Comparison of ENCODE assay signal across 31 cellular contexts in genomic region chr3:189744235-189744634, GRCh38.
A peak's percentile ranks its signal among the peaks of the same experiment; 100 is the strongest.
DNase-seq lines count a peak whose midpoint lies in the region; ATAC-seq, FAIRE-seq and TF ChIP-seq lines count a peak whose summit lies in the region.
"Had no signal": no experiment of that assay in that cellular context is flagged by ENCODE, and none has a peak within 500 bp of the region (broad histone marks: within the 10 kb centered on the region; RNA-seq: fewer than 3 reads in every experiment).

No MANE protein-coding gene starts in this region.

- H3K9me1 ChIP-seq in keratinocyte (ENCODE audit: control insufficient read depth, extremely low read depth, insufficient read depth, low read length) = no peaks in the 10 kb centered on the region

- H3K4me3 Mint-ChIP-seq in glutamatergic neuron (ENCODE audit: unreplicated experiment) = no peak overlapping the region
- H3K4me3 Mint-ChIP-seq: stimulated activated naive CD8-positive, alpha-beta T cell treated with anti-CD3 and anti-CD28 coated beads, Interleukin-15, Interleukin-2, amounts not matched to agents 100 ng/mL and 50 ng/mL, for 24 hours had no signal

- H3K79me2 ChIP-seq in DOHH2 (ENCODE audit: control insufficient read depth, low read length) (no peaks in the 10 kb centered on the region), keratinocyte (ENCODE audit: control insufficient read depth, insufficient read depth, low read length) (no peaks in the 10 kb centered on the region)

- no peak for FAIRE-seq in keratinocyte (lab: Jason Lieb, UNC)
- FAIRE-seq: RCC 7860 had no signal

- intact Hi-C loops in sciatic nerve (cut with DNase I) = no loop called here

- H3F3A ChIP-seq in DOHH2 (ENCODE audit: control insufficient read depth, insufficient read depth) = no peaks in the 10 kb centered on the region

- H3K4me1 Mint-ChIP-seq in glutamatergic neuron (ENCODE audit: low read depth, unreplicated experiment) = no peaks in the 10 kb centered on the region

- H3K36me3 ChIP-seq in DOHH2 (ENCODE audit: control insufficient read depth, low read length) (peaks cover 9% of the 10 kb centered on the region), WERI-Rb-1 (no peaks in the 10 kb centered on the region), keratinocyte (ENCODE audit: control insufficient read depth in 2 of 2, extremely low read depth in 1 of 2, insufficient read depth in 2 of 2, low read length in 2 of 2) (no peaks in the 10 kb centered on the region)
- H3K36me3 ChIP-seq: ascending aorta, right atrium auricular region, thoracic aorta, vagina had no signal

- no peaks in the 10 kb centered on the region for H3K36me3 Mint-ChIP-seq in glutamatergic neuron (ENCODE audit: unreplicated experiment)

- no peak overlapping the region for H3K9ac ChIP-seq in keratinocyte (ENCODE audit: control insufficient read depth, extremely low read depth, insufficient read depth, low read length)
- H3K9ac ChIP-seq: BLaER1 treated with 17β-estradiol and CSF1 and Interleukin-3, amounts not matched to agents 10 nM and 100 nM had no signal

- H3K9me3 Mint-ChIP-seq in glutamatergic neuron (ENCODE audit: unreplicated experiment) = peaks cover 3% of the 10 kb centered on the region

- no peaks in the 10 kb centered on the region for H3K9me2 ChIP-seq in DOHH2 (replicated peaks; ENCODE audit: control insufficient read depth, low read length)

- ATAC-seq in sciatic nerve = no peak

- H3K9me3 ChIP-seq in DOHH2 (ENCODE audit: control insufficient read depth, insufficient read depth, low read length) (peaks cover 9% of the 10 kb centered on the region; the same call in 1 of the 2 replicates), WERI-Rb-1 (ENCODE audit: severe bottlenecking) (no peaks in the 10 kb centered on the region), keratinocyte (ENCODE audit: control insufficient read depth, low read depth, low read length) (no peaks in the 10 kb centered on the region)
- H3K9me3 ChIP-seq: vagina had no signal

- H3K27ac Mint-ChIP-seq in glutamatergic neuron (ENCODE audit: unreplicated experiment) = no peak overlapping the region
- H3K27ac Mint-ChIP-seq: stimulated activated naive CD8-positive, alpha-beta T cell treated with anti-CD3 and anti-CD28 coated beads, Interleukin-15, Interleukin-2, amounts not matched to agents 100 ng/mL and 50 ng/mL, for 24 hours had no signal

- H3K27me3 ChIP-seq in DOHH2 (ENCODE audit: control insufficient read depth, low read length) (no peaks in the 10 kb centered on the region), WERI-Rb-1 (ENCODE audit: insufficient read depth, low read depth, severe bottlenecking) (no peaks in the 10 kb centered on the region), keratinocyte (ENCODE audit: control insufficient read depth, extremely low read depth, insufficient read depth, low read length) (no peaks in the 10 kb centered on the region)
- H3K27me3 ChIP-seq: ascending aorta; BLaER1 treated with 17β-estradiol and CSF1 and Interleukin-3, amounts not matched to agents 10 nM and 100 nM; right atrium auricular region; vagina had no signal

- H2AFZ ChIP-seq in keratinocyte (ENCODE audit: control insufficient read depth, low read length) = no peak overlapping the region

- TF ChIP-seq CTCF in DOHH2 (IDR thresholded peaks at IDR 0.05; ENCODE audit: low read depth, low read length, poor library complexity, severe bottlenecking) (peak; percentile 26), GM12875 (IDR thresholded peaks at IDR 0.05; ENCODE audit: borderline replicate concordance, insufficient read depth, low read depth, low read length) (0 out of 2 replicates have a peak, but pooled peaks have one; percentile 17), WERI-Rb-1 (IDR thresholded peaks at IDR 0.05; ENCODE audit: low read depth, low read length) (0 out of 2 replicates have a peak, but pooled peaks have one; percentile 4), keratinocyte (optimal IDR thresholded peaks at IDR 0.05 in 1 of 3, IDR thresholded peaks at IDR 0.05 in 1 of 3, conservative IDR thresholded peaks at IDR 0.05 in 1 of 3; ENCODE audit: extremely low read depth in 1 of 3, insufficient read depth in 2 of 3, low read length in 3 of 3) (peak in 2 of 3 experiments; percentile 15 to 21), glutamatergic neuron (IDR thresholded peaks at IDR 0.05; ENCODE audit: partially characterized antibody, unreplicated experiment) (no peak)

- H3K27ac ChIP-seq in DOHH2 (ENCODE audit: low read depth, low read length) (no peak overlapping the region), WERI-Rb-1 (no peak overlapping the region), keratinocyte (ENCODE audit: control insufficient read depth, insufficient read depth, low read length) (no peak overlapping the region)
- H3K27ac ChIP-seq: ascending aorta; BLaER1 treated with 17β-estradiol and CSF1 and Interleukin-3, amounts not matched to agents 10 nM and 100 nM; coronary artery; HL-60; right atrium auricular region; thoracic aorta; vagina; VCaP had no signal

- no peaks in the 10 kb centered on the region for H3K27me3 Mint-ChIP-seq in glutamatergic neuron (ENCODE audit: unreplicated experiment)
- H3K27me3 Mint-ChIP-seq: stimulated activated naive CD8-positive, alpha-beta T cell treated with anti-CD3 and anti-CD28 coated beads, Interleukin-15, Interleukin-2, amounts not matched to agents 100 ng/mL and 50 ng/mL, for 24 hours had no signal

- H4K20me1 ChIP-seq in DOHH2 (ENCODE audit: control insufficient read depth, insufficient read depth, low read depth, low read length) (no peaks in the 10 kb centered on the region), keratinocyte (ENCODE audit: control insufficient read depth, extremely low read depth, insufficient read depth, low read length) (no peaks in the 10 kb centered on the region)
- H4K20me1 ChIP-seq: BLaER1 treated with 17β-estradiol and CSF1 and Interleukin-3, amounts not matched to agents 10 nM and 100 nM had no signal

- DNase-seq in WERI-Rb-1 = no peak
- DNase-seq in keratinocyte (ENCODE audit: low read depth, low spot score) = no peak
- DNase-seq in glutamatergic neuron = no peak
- DNase-seq in sciatic nerve (ENCODE audit: low spot score) = no peak
- DNase-seq in GF-D8 (lab: John Stamatoyannopoulos, UW) = no peak
- DNase-seq: activated CD4-positive, alpha-beta T cell treated with anti-CD3 and anti-CD28 coated beads, Interleukin-2, amount 50 U/mL, for 1 hour; activated gamma-delta T cell treated with Interleukin-2 at 50 U/mL for 16 hours; activated T-cell treated with anti-CD3 and anti-CD28 coated beads, Interleukin-2, amount 50 U/mL, for 48 hours; caudate nucleus; COR-L47; DMS53; effector memory CD4-positive, alpha-beta T cell; erythroblast; KBM-7; NCI-H2081; NCI-H345; NCI-H69; SIG-M5; SW 1271 had no signal

- H3K4me3 ChIP-seq in DOHH2 (ENCODE audit: low read length) (no peak overlapping the region), GM12875 (ENCODE audit: low read depth, low read length) (no peak overlapping the region), WERI-Rb-1 (ENCODE audit: low read depth, low read length) (no peak overlapping the region), keratinocyte (ENCODE audit: control insufficient read depth in 2 of 3, extremely low read depth in 1 of 3, insufficient read depth in 2 of 3, low read depth in 1 of 3, low read length in 3 of 3) (no peak overlapping the region)
- H3K4me3 ChIP-seq: ascending aorta; BLaER1 treated with 17β-estradiol and CSF1 and Interleukin-3, amounts not matched to agents 10 nM and 100 nM; coronary artery; right atrium auricular region; thoracic aorta; vagina had no signal

- H3K4me1 ChIP-seq in DOHH2 (ENCODE audit: control insufficient read depth, low read length) = 0 out of 2 replicates have a peak, but pooled peaks cover 3% of the 10 kb centered on the region
- H3K4me1 ChIP-seq in keratinocyte (ENCODE audit: control insufficient read depth, extremely low read depth, insufficient read depth, low read length) = no peaks in the 10 kb centered on the region
- H3K4me1 ChIP-seq: ascending aorta, right atrium auricular region, vagina had no signal

- H3K4me2 ChIP-seq in DOHH2 (ENCODE audit: low read length) (no peak overlapping the region), keratinocyte (ENCODE audit: control insufficient read depth, extremely low read depth, insufficient read depth, low read depth, low read length) (no peak overlapping the region)
- H3K4me2 ChIP-seq: BLaER1 treated with 17β-estradiol and CSF1 and Interleukin-3, amounts not matched to agents 10 nM and 100 nM had no signal

- dilution Hi-C loops in keratinocyte (cut with MboI; ENCODE audit: extremely low pct_ligation_motif_present, low sequenced_read_pairs) = no loop called here
